ENCODE assay signal across 21 cellular contexts in genomic region chr17:55524440-55525220, GRCh38. TPM values are rescaled to one million over a fixed set of nuclear protein-coding genes. Genes with fewer than 3 reads are reported as not detected.
A peak's percentile ranks its signal among the peaks of the same experiment; 100 is the strongest.
DNase-seq lines count a peak whose midpoint lies in the region; ATAC-seq and TF ChIP-seq lines count a peak whose summit lies in the region.
"Had no signal": no experiment of that assay in that cellular context is flagged by ENCODE, and none has a peak within 500 bp of the region (broad histone marks: within the 10 kb centered on the region; RNA-seq: fewer than 3 reads in every experiment).

No MANE protein-coding gene starts in this region.

- no peaks in the 10 kb centered on the region for H3K9me3 ChIP-seq in smooth muscle cell (replicated peaks; ENCODE audit: low read depth)
- H3K9me3 ChIP-seq: colonic mucosa, esophagus muscularis mucosa, heart right ventricle had no signal

- H3K9ac ChIP-seq in smooth muscle cell (ENCODE audit: low read depth) = no peak overlapping the region

- no peaks in the 10 kb centered on the region for H3K4me1 ChIP-seq in smooth muscle cell (ENCODE audit: low read depth)
- H3K4me1 ChIP-seq: colonic mucosa had no signal

- peak; percentile 85 to 89 for ATAC-seq in activated T-cell treated with anti-CD3 and anti-CD28 coated beads, Interleukin-2, amount 50 U/mL, for 72 hours (replicated peaks in 1 of 2)
- ATAC-seq in HG02588 (IDR thresholded peaks at IDR 0.05; ENCODE audit: unreplicated experiment) = peak; percentile 56
- peak; percentile 55 for ATAC-seq in HG03342 (IDR thresholded peaks at IDR 0.05; ENCODE audit: unreplicated experiment)
- peak; percentile 75 to 78 for ATAC-seq in stimulated activated naive B cell treated with anti-CD40 and anti-IgM and Interleukin-4, amounts not matched to agents 10 μg/mL and 1 μg/mL and 100 μg/mL, for 72 hours (replicated peaks)
- ATAC-seq: heart right ventricle had no signal

- peak overlapping the region in 1 of 2 donors; percentile 50 for H3K4me3 Mint-ChIP-seq in activated T-cell treated with anti-CD3 and anti-CD28 coated beads, Interleukin-2, amount 50 U/mL, for 72 hours
- no peak overlapping the region for H3K4me3 Mint-ChIP-seq in stimulated activated naive B cell treated with anti-CD40 and anti-IgM and Interleukin-4, amounts not matched to agents 10 μg/mL and 1 μg/mL and 100 μg/mL, for 72 hours
- H3K4me3 Mint-ChIP-seq in chondrocyte (ENCODE audit: unreplicated experiment) = no peak overlapping the region
- H3K4me3 Mint-ChIP-seq: activated CD4-positive, alpha-beta T cell treated with anti-CD3 and anti-CD28 coated beads, Interleukin-2, amount 10 ng/mL, durations not matched to agents 7 days and 5 days had no signal

- H3K27ac Mint-ChIP-seq in activated T-cell treated with anti-CD3 and anti-CD28 coated beads, Interleukin-2, amount 50 U/mL, for 72 hours = no peak overlapping the region
- no peak overlapping the region for H3K27ac Mint-ChIP-seq in stimulated activated naive B cell treated with anti-CD40 and anti-IgM and Interleukin-4, amounts not matched to agents 10 μg/mL and 1 μg/mL and 100 μg/mL, for 72 hours
- no peak overlapping the region for H3K27ac Mint-ChIP-seq in chondrocyte (ENCODE audit: unreplicated experiment)
- H3K27ac Mint-ChIP-seq: activated CD4-positive, alpha-beta T cell treated with anti-CD3 and anti-CD28 coated beads, Interleukin-2, amount 10 ng/mL, durations not matched to agents 7 days and 5 days had no signal

- no peaks in the 10 kb centered on the region for H3K9me3 Mint-ChIP-seq in activated T-cell treated with anti-CD3 and anti-CD28 coated beads, Interleukin-2, amount 50 U/mL, for 72 hours
- peaks cover 0 to 5% of the 10 kb centered on the region in 2 donors for H3K9me3 Mint-ChIP-seq in stimulated activated naive B cell treated with anti-CD40 and anti-IgM and Interleukin-4, amounts not matched to agents 10 μg/mL and 1 μg/mL and 100 μg/mL, for 72 hours
- H3K9me3 Mint-ChIP-seq in chondrocyte (ENCODE audit: low read depth) = no peaks in the 10 kb centered on the region
- H3K9me3 Mint-ChIP-seq: activated CD4-positive, alpha-beta T cell treated with anti-CD3 and anti-CD28 coated beads, Interleukin-2, amount 10 ng/mL, durations not matched to agents 7 days and 5 days had no signal

- no peaks in the 10 kb centered on the region for H3K36me3 ChIP-seq in smooth muscle cell (ENCODE audit: low read depth)
- H3K36me3 ChIP-seq: colonic mucosa, esophagus muscularis mucosa, heart right ventricle had no signal

- peaks cover 28% of the 10 kb centered on the region for H3K27me3 Mint-ChIP-seq in activated T-cell treated with anti-CD3 and anti-CD28 coated beads, Interleukin-2, amount 50 U/mL, for 72 hours (ENCODE audit: low read depth)
- peaks cover 11 to 13% of the 10 kb centered on the region in 2 donors for H3K27me3 Mint-ChIP-seq in stimulated activated naive B cell treated with anti-CD40 and anti-IgM and Interleukin-4, amounts not matched to agents 10 μg/mL and 1 μg/mL and 100 μg/mL, for 72 hours
- H3K27me3 Mint-ChIP-seq in chondrocyte (ENCODE audit: low read depth) = peaks cover 19% of the 10 kb centered on the region

- TF ChIP-seq CTCF in chondrocyte (IDR thresholded peaks at IDR 0.05) = no peak
- no peak for TF ChIP-seq CTCF in smooth muscle cell (IDR thresholded peaks at IDR 0.05; ENCODE audit: borderline replicate concordance, insufficient read depth, poor library complexity, severe bottlenecking)

- no peak overlapping the region for H3K27ac ChIP-seq in smooth muscle cell (ENCODE audit: low read depth)
- H3K27ac ChIP-seq: colonic mucosa, esophagus muscularis mucosa, heart right ventricle, HL-60 had no signal

- H3K4me1 Mint-ChIP-seq in activated T-cell treated with anti-CD3 and anti-CD28 coated beads, Interleukin-2, amount 50 U/mL, for 72 hours (ENCODE audit: low read depth) = peaks cover 14% of the 10 kb centered on the region
- peaks cover 3 to 13% of the 10 kb centered on the region in 2 donors for H3K4me1 Mint-ChIP-seq in stimulated activated naive B cell treated with anti-CD40 and anti-IgM and Interleukin-4, amounts not matched to agents 10 μg/mL and 1 μg/mL and 100 μg/mL, for 72 hours
- no peaks in the 10 kb centered on the region for H3K4me1 Mint-ChIP-seq in chondrocyte (ENCODE audit: low read depth)

- H3K36me3 Mint-ChIP-seq in activated T-cell treated with anti-CD3 and anti-CD28 coated beads, Interleukin-2, amount 50 U/mL, for 72 hours (ENCODE audit: insufficient read depth in 2 of 2) = no peaks in the 10 kb centered on the region
- H3K36me3 Mint-ChIP-seq in stimulated activated naive B cell treated with anti-CD40 and anti-IgM and Interleukin-4, amounts not matched to agents 10 μg/mL and 1 μg/mL and 100 μg/mL, for 72 hours = no peaks in the 10 kb centered on the region
- H3K36me3 Mint-ChIP-seq in chondrocyte (ENCODE audit: low read depth) = no peaks in the 10 kb centered on the region

- no peaks in the 10 kb centered on the region for H3F3A ChIP-seq in smooth muscle cell (ENCODE audit: low read depth)

- H2AFZ ChIP-seq in smooth muscle cell (ENCODE audit: low read depth) = no peak overlapping the region

- no peak overlapping the region for H3K4me2 ChIP-seq in smooth muscle cell

- H4K20me1 ChIP-seq in smooth muscle cell (ENCODE audit: low read depth) = no peaks in the 10 kb centered on the region

- no peak for DNase-seq in activated T-cell treated with anti-CD3 and anti-CD28 coated beads, Interleukin-2, amount 50 U/mL, for 72 hours
- DNase-seq in activated T-cell treated with anti-CD3 and anti-CD28 coated beads for 4 hours = no peak
- DNase-seq in stimulated activated naive B cell treated with anti-CD40 and anti-IgM and Interleukin-4, amounts not matched to agents 10 μg/mL and 1 μg/mL and 100 μg/mL, for 72 hours = no peak
- DNase-seq in chondrocyte (ENCODE audit: low spot score) = no peak
- no peak for DNase-seq in smooth muscle cell (lab: John Stamatoyannopoulos, UW; ENCODE audit: unreplicated experiment)
- DNase-seq in NCI-H1417 treated with DMSO at 0.1 percent for 48 hours (lab: John Stamatoyannopoulos, UW) = no peak
- DNase-seq: activated CD4-positive, alpha-beta T cell treated with anti-CD3 and anti-CD28 coated beads, Interleukin-2, amount 10 ng/mL, durations not matched to agents 7 days and 5 days; anterior cingulate cortex; colonic mucosa; heart right ventricle; Kasumi-1; NCI-H187; NCI-H510A had no signal

- peaks cover 9% of the 10 kb centered on the region for H3K27me3 ChIP-seq in smooth muscle cell (ENCODE audit: low read depth)
- H3K27me3 ChIP-seq: colonic mucosa, esophagus muscularis mucosa had no signal

- 82% methylated on average over 4 of the region's 4 CpGs for WGBS in smooth muscle cell (ENCODE audit: low lambda C conversion rate)

- H3K79me2 ChIP-seq in smooth muscle cell (ENCODE audit: low read depth) = no peaks in the 10 kb centered on the region

- H3K4me3 ChIP-seq in smooth muscle cell = no peak overlapping the region
- H3K4me3 ChIP-seq: colonic mucosa, esophagus muscularis mucosa, heart right ventricle had no signal

RNA-seq across cellular contexts. Expression of gene SMIM36, which starts 13.4 kb away (rescaled TPM):
- total RNA-seq in activated T-cell treated with anti-CD3 and anti-CD28 coated beads, Interleukin-2, amount 50 U/mL, for 72 hours = not detected
- total RNA-seq in chondrocyte (not detected in 3 replicates), smooth muscle cell (not detected in 2 replicates)
- polyA plus RNA-seq in smooth muscle cell = not detected in 2 replicates
- total RNA-seq: activated CD4-positive, alpha-beta T cell treated with anti-CD3 and anti-CD28 coated beads, Interleukin-2, amount 10 ng/mL, durations not matched to agents 7 days and 5 days; colonic mucosa; esophagus muscularis mucosa; H4; heart right ventricle; posterior vena cava; T-helper 1 cell treated with Interleukin-12 subunit alpha and Interleukin-12 subunit beta and Interleukin-4 antibody, amounts not matched to agents 30 ng/mL and 1 ng/mL, for 36 hours had no signal
- polyA plus RNA-seq: heart right ventricle, thymus had no signal
